14 cellular contexts compared by ENCODE assay signal in the genomic region with DNA sequence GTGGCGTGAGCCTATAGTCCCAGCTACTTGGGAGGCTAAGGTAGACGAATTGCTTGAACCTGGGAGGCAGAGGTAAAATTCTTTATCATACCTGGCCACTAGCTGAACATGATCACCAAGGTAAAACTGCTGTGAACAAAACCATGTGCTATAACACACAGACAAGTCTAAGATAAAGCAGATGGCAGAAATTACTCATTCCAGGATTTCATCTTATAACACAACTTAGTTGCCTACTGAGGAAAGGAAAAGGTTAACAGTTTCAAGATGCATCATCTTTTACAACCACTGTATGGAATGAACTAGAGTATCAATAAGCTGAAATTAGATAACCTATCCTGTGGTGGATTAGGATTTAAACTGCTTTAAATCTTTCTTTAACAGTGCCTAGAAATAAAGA. TPM values are rescaled to one million over a fixed set of nuclear protein-coding genes. Genes with fewer than 3 reads are reported as not detected.
DNase-seq lines count a peak whose midpoint lies in the region; ATAC-seq and TF ChIP-seq lines count a peak whose summit lies in the region.
"Had no signal": no experiment of that assay in that cellular context is flagged by ENCODE, and none has a peak within 500 bp of the region (broad histone marks: within the 10 kb centered on the region; RNA-seq: fewer than 3 reads in every experiment).

No MANE protein-coding gene starts in this region.

- TF ChIP-seq CTCF in GM12865 (IDR thresholded peaks at IDR 0.05; ENCODE audit: insufficient read depth, low read depth, low read length, missing control alignments) (no peak), testis (IDR thresholded peaks at IDR 0.05) (no peak), heart left ventricle (IDR thresholded peaks at IDR 0.05) (no peak)

- TF ChIP-seq POLR2A in testis (IDR thresholded peaks at IDR 0.05) (no peak), heart left ventricle (IDR thresholded peaks at IDR 0.05) (no peak)

- peak; percentile 53 for DNase-seq in GM12865 (ENCODE audit: low read depth)
- no peak for DNase-seq in testis
- no peak for DNase-seq in activated gamma-delta T cell treated with Interleukin-2 at 50 U/mL for 16 hours
- DNase-seq in HT-29 (ENCODE audit: low spot score): no peak
- DNase-seq in heart left ventricle: no peak
- DNase-seq: activated effector memory CD4-positive, alpha-beta T cell treated with Interleukin-2 at 50 U/mL for 16 hours; kidney; midbrain; stimulated activated CD4-positive, alpha-beta T cell treated with anti-CD3 and anti-CD28 coated beads, Interleukin-1b, Interleukin-23, amount 100 ng/mL, for 48 hours had no signal

- H3K36me3 ChIP-seq in testis (ENCODE audit: low read depth, missing control alignments) (no peaks in the 10 kb centered on the region), heart left ventricle (peaks cover 0 to 10% (median 0%) of the 10 kb centered on the region in 9 donors)

- intact Hi-C loops in testis (cut with DNase I; ENCODE audit: low total_unique reads): no loop called here
- intact Hi-C loops in heart left ventricle (cut with DNase I): loop anchor here in 2 of 10 donors (10.0 kb wide), 2 partner anchors 185 to 205 kb away; no protein-coding TSS in a partner anchor

- H3K4me1 ChIP-seq in testis (no peaks in the 10 kb centered on the region), heart left ventricle (peaks cover 0 to 67% (median 34%) of the 10 kb centered on the region in 12 donors)

- no peaks in the 10 kb centered on the region for H3K27me3 ChIP-seq in testis
- no peaks in the 10 kb centered on the region for H3K27me3 ChIP-seq in heart left ventricle
- H3K27me3 ChIP-seq: gastroesophageal sphincter had no signal

- no peak overlapping the region for H3K27ac ChIP-seq in testis
- no peak overlapping the region for H3K27ac ChIP-seq in heart left ventricle
- H3K27ac ChIP-seq: gastroesophageal sphincter, VCaP had no signal

- H3K9me3 ChIP-seq in testis: no peaks in the 10 kb centered on the region
- H3K9me3 ChIP-seq in heart left ventricle: no peaks in the 10 kb centered on the region
- H3K9me3 ChIP-seq: gastroesophageal sphincter had no signal

- peak; percentile 92 for ATAC-seq in GM18870 (IDR thresholded peaks at IDR 0.05; ENCODE audit: unreplicated experiment)
- ATAC-seq in HG02852 (IDR thresholded peaks at IDR 0.05; ENCODE audit: unreplicated experiment): peak; percentile 78
- ATAC-seq in HG03521 (IDR thresholded peaks at IDR 0.05; ENCODE audit: unreplicated experiment): peak; percentile 43
- ATAC-seq in heart left ventricle: no peak
- ATAC-seq: gastroesophageal sphincter had no signal

- H3K4me3 ChIP-seq in GM12865 (ENCODE audit: low read depth, low read length) (no peak overlapping the region), testis (no peak overlapping the region), heart left ventricle (no peak overlapping the region)
- H3K4me3 ChIP-seq: gastroesophageal sphincter had no signal

- WGBS in testis, 2 donors: 96 to 98% methylated on average over 2 of the region's 2 CpGs
- 91 to 97% (median 95%) methylated on average over 2 of the region's 2 CpGs for WGBS in heart left ventricle, 4 donors

RNA-seq across cellular contexts. Expression of a gene that starts 8.3 kb away (rescaled TPM):
- total RNA-seq in testis (10 to 100 TPM; 27.5 to 34.0 TPM), heart left ventricle (10 to 100 TPM; 38.2 to 59.1 (median 54.5) TPM)
- polyA plus RNA-seq in testis (ENCODE audit: insufficient read depth, low read depth, low replicate concordance) (19.1 TPM), heart left ventricle (10 to 100 TPM; 12.9 to 22.1 TPM)
- total RNA-seq in HT-29 (2014; rRNA removed; shearing (Covaris generic)): 82.0 and 125 TPM in 2 replicates

Comparison
In these comparisons a context has a peak if more than half of its experiments do, and no peak if none do; other contexts are left out.
1. ATAC-seq: peak in GM18870 (single experiment), HG02852 (single experiment) and HG03521 (single experiment); none in heart left ventricle (0 of 4).